ENCODE assay signal across 8 cellular contexts in genomic region chr5:172282277-172283019, GRCh38. TPM values are rescaled to one million over a fixed set of nuclear protein-coding genes. Genes with fewer than 3 reads are reported as not detected.
DNase-seq lines count a peak whose midpoint lies in the region; ATAC-seq and TF ChIP-seq lines count a peak whose summit lies in the region.

No MANE protein-coding gene starts in this region.

- POLR2A ChIA-PET in PC-3 (lab: Charles Lee; ENCODE audit: unreplicated experiment) = interaction anchor here (1.3 kb wide), 1 partner anchor 96 kb away, joined by 5 read pairs; no protein-coding TSS in a partner anchor

- H3K36me3 ChIP-seq in ES-I3 (ENCODE audit: insufficient read depth, low read length) = no peaks in the 10 kb centered on the region; the same call in 1 of the 2 replicates
- no peaks in the 10 kb centered on the region; the same call in 1 of the 2 replicates for H3K36me3 ChIP-seq in PC-3 (ENCODE audit: low read depth, low read length)
- H3K36me3 ChIP-seq in parathyroid adenoma (ENCODE audit: control insufficient read depth, insufficient read depth, low read length) = no peaks in the 10 kb centered on the region

- CTCF ChIA-PET in PC-3 (lab: Charles Lee) = interaction anchor here (0.6 to 1.9 kb wide), 4 partner anchors 11 to 120 kb away, joined by 3 to 7 read pairs (median 3); no protein-coding TSS in a partner anchor

- peaks cover 20% of the 10 kb centered on the region; the same call in 1 of the 2 replicates for H4K20me1 ChIP-seq in PC-3 (ENCODE audit: low read length)

- H3K27ac ChIP-seq in PC-3 (ENCODE audit: low read length) = peak overlapping the region; percentile 43
- peak overlapping the region; percentile 79 for H3K27ac ChIP-seq in parathyroid adenoma

- H3K9me3 ChIP-seq in ES-I3 (ENCODE audit: control insufficient read depth, insufficient read depth, low read length) (no peaks in the 10 kb centered on the region), PC-3 (ENCODE audit: low read length) (no peaks in the 10 kb centered on the region), parathyroid adenoma (ENCODE audit: control insufficient read depth, low read length) (no peaks in the 10 kb centered on the region)

- H3K4me3 ChIP-seq in PC-3 (ENCODE audit: low read length) (peak overlapping the region; percentile 97), epithelial cell of esophagus (ENCODE audit: low read length) (peak overlapping the region; percentile 74), parathyroid adenoma (ENCODE audit: low read depth, low read length) (peak overlapping the region; percentile 77)

- DNase-seq in PC-3 (peak; percentile 91), epithelial cell of esophagus (ENCODE audit: low read depth) (peak; percentile 56), NCI-H2227 treated with DMSO at 0.1 percent for 48 hours (lab: John Stamatoyannopoulos, UW) (no peak)
- no peak for DNase-seq in activated effector memory CD4-positive, alpha-beta T cell treated with anti-CD3 and anti-CD28 coated beads, Interleukin-2, amount 50 U/mL, for 16 hours

- intact Hi-C loops in PC-3 (cut with micrococcal nuclease) = loop anchor here (2.0 to 10.0 kb wide), 4 partner anchors 45 to 172 kb away; partner anchors contain the start of genes SH3PXD2B and STK10

- H3K4me1 ChIP-seq in ES-I3 (ENCODE audit: insufficient read depth, low read length) = peaks cover 11% of the 10 kb centered on the region
- peaks cover 21% of the 10 kb centered on the region for H3K4me1 ChIP-seq in PC-3 (ENCODE audit: insufficient read depth, low read length)
- H3K4me1 ChIP-seq in parathyroid adenoma = peaks cover 4% of the 10 kb centered on the region

- H3K9me2 ChIP-seq in PC-3 (replicated peaks; ENCODE audit: low read length) = no peaks in the 10 kb centered on the region

- ATAC-seq in PC-3 (peak; percentile 59), HG02973 (IDR thresholded peaks at IDR 0.05; ENCODE audit: unreplicated experiment) (no peak), GM21360 (IDR thresholded peaks at IDR 0.05; ENCODE audit: unreplicated experiment) (no peak)

- H3K79me2 ChIP-seq in PC-3 (ENCODE audit: low read length) = peaks cover 59% of the 10 kb centered on the region
- H3K79me2 ChIP-seq in parathyroid adenoma = peaks cover 42% of the 10 kb centered on the region

- no peaks in the 10 kb centered on the region for H3K27me3 ChIP-seq in PC-3 (ENCODE audit: low read length)
- H3K27me3 ChIP-seq in parathyroid adenoma (ENCODE audit: control insufficient read depth, insufficient read depth, low read length) = no peaks in the 10 kb centered on the region

- peak overlapping the region; percentile 90 for H3K4me2 ChIP-seq in PC-3 (ENCODE audit: low read length)
- H3K4me2 ChIP-seq in parathyroid adenoma (ENCODE audit: low read length) = peak overlapping the region; percentile 92

- H3K9ac ChIP-seq in ES-I3 (ENCODE audit: low read depth, low read length) (peak overlapping the region; percentile 95), PC-3 (ENCODE audit: low read length) (peak overlapping the region; percentile 81), parathyroid adenoma (no peak overlapping the region)

- H2AFZ ChIP-seq in PC-3 (ENCODE audit: low read length) (peak overlapping the region; percentile 79), parathyroid adenoma (peak overlapping the region; percentile 87)

- TF ChIP-seq CTCF in PC-3 (conservative IDR thresholded peaks at IDR 0.05; ENCODE audit: low read depth, low read length) (no peak), epithelial cell of esophagus (IDR thresholded peaks at IDR 0.05; ENCODE audit: insufficient read depth, low read depth, low read length, missing control alignments) (no peak), parathyroid adenoma (IDR thresholded peaks at IDR 0.05) (no peak)

- TSS peak; percentile 85 for BruUV-seq in PC-3 (replicated peaks; lab: Mats Ljungman, UMichigan)

- peaks cover 6% of the 10 kb centered on the region for H3F3A ChIP-seq in PC-3 (ENCODE audit: low read length, unreplicated experiment)

RNA-seq across cellular contexts. Expression of gene UBTD2, which starts 1.1 kb away (rescaled TPM):
- total RNA-seq in PC-3 (2014; rRNA removed) = 22.6 and 23.8 TPM in 2 replicates

Comparison
In these comparisons a context has a peak if more than half of its experiments do, and no peak if none do; other contexts are left out.
1. DNase-seq: peak in PC-3 (single experiment) and epithelial cell of esophagus (single experiment); none in NCI-H2227 treated with DMSO at 0.1 percent for 48 hours (single experiment) and activated effector memory CD4-positive, alpha-beta T cell treated with anti-CD3 and anti-CD28 coated beads, Interleukin-2, amount 50 U/mL, for 16 hours (single experiment).
2. Peak in every context shown above with its lines, with median percentiles within 50 percentile points of each other: H3K4me3 ChIP-seq.